Comparison of ENCODE assay signal across 17 cellular contexts in the genomic region with DNA sequence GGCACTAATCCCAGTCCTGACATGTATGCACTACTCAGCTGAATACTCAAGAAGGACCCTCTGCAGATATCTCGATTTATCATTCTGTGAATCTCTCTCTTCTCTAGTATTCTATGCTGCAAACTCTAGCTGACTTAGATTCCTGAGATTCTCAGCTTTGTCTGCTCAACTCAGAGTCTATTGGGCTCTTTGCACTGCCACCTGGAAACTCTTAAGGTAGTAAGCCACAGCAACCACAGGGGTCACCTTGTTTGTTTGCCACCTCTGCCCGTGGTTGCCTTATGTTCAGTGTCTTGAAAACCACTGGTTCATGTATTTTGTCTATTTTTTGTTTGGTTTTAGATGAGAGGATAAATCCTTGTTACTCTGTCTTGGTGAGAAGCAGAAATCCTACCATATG.
DNase-seq lines count a peak whose midpoint lies in the region; ATAC-seq and TF ChIP-seq lines count a peak whose summit lies in the region.
"Had no signal": no experiment of that assay in that cellular context is flagged by ENCODE, and none has a peak within 500 bp of the region (broad histone marks: within the 10 kb centered on the region; RNA-seq: fewer than 3 reads in every experiment).

No MANE protein-coding gene starts in this region.

- H3K4me2 ChIP-seq in H9 (ENCODE audit: insufficient read depth, insufficient read length, low read length): no peak overlapping the region
- H3K4me2 ChIP-seq: BLaER1 had no signal

- H3K4ac ChIP-seq in H9 (ENCODE audit: low read depth, low read length): no peak overlapping the region

- H3K36me3 Mint-ChIP-seq in H9 (ENCODE audit: insufficient read depth in 1 of 3, low read depth in 3 of 3) (no peaks in the 10 kb centered on the region), WTC11 (no peaks in the 10 kb centered on the region)
- H3K36me3 Mint-ChIP-seq: CD4-positive, alpha-beta memory T cell had no signal

- H3K4me3 Mint-ChIP-seq in H9 (no peak overlapping the region), WTC11 (no peak overlapping the region)
- H3K4me3 Mint-ChIP-seq: CD4-positive, alpha-beta memory T cell had no signal

- no peak overlapping the region for H3T11ph ChIP-seq in H9 (ENCODE audit: low read length)

- peak overlapping the region; percentile 11 for H3K27ac ChIP-seq in H9 (ENCODE audit: insufficient read length, low read depth, low read length)
- H3K27ac ChIP-seq: BLaER1, Peyer's patch had no signal

- CTCF ChIA-PET in WTC11 (lab: Charles Lee): no interaction called here

- H3K9me3 Mint-ChIP-seq in H9 (no peaks in the 10 kb centered on the region), WTC11 (no peaks in the 10 kb centered on the region)

- H3K9me3 ChIP-seq in H9 (ENCODE audit: control insufficient read depth, low read depth, low read length): no peaks in the 10 kb centered on the region
- H3K9me3 ChIP-seq: BLaER1, HAP-1, Peyer's patch had no signal

- WGBS in H9 (ENCODE audit: extremely low coverage, insufficient read length, low lambda C conversion rate): no CpG with 5 or more reads among the region's 2 CpGs

- H3K27ac Mint-ChIP-seq in H9 (peak overlapping the region; percentile 36 to 71 (median 53); a peak in 5 of 7 replicates), WTC11 (peak overlapping the region; percentile 33; the same call in 1 of the 2 replicates)
- H3K27ac Mint-ChIP-seq: CD4-positive, alpha-beta memory T cell had no signal

- peaks cover 11 to 15% of the 10 kb centered on the region in 2 experiments for H3K4me1 Mint-ChIP-seq in H9
- H3K4me1 Mint-ChIP-seq in WTC11: peaks cover 11% of the 10 kb centered on the region
- H3K4me1 Mint-ChIP-seq: CD4-positive, alpha-beta memory T cell had no signal

- no peaks in the 10 kb centered on the region for H3K23me2 ChIP-seq in H9 (ENCODE audit: insufficient read length, low read depth, low read length, poor library complexity, severe bottlenecking)

- no peak overlapping the region for H3K56ac ChIP-seq in H9 (ENCODE audit: insufficient read length, low read depth, low read length)

- H2AFZ ChIP-seq in H9 (ENCODE audit: low read length): no peak overlapping the region

- TF ChIP-seq CTCF in H9 (conservative IDR thresholded peaks at IDR 0.05) (peak; percentile 12; the same call in 1 of the 3 replicates), WTC11 (IDR thresholded peaks at IDR 0.05) (no peak), GM10266 (IDR thresholded peaks at IDR 0.05; ENCODE audit: control insufficient read depth, insufficient read depth, low read depth, missing control alignments) (no peak)

- peak; percentile 84 for ATAC-seq in WTC11
- no peak for ATAC-seq in HG02763 (IDR thresholded peaks at IDR 0.05; ENCODE audit: unreplicated experiment)
- ATAC-seq: K562, Right ventricle myocardium inferior had no signal

- H4K8ac ChIP-seq in H9 (replicated peaks; ENCODE audit: insufficient read length, low read depth, low read length): peak overlapping the region; percentile 43

- H3K23ac ChIP-seq in H9 (ENCODE audit: insufficient read length, low read depth, low read length): no peak overlapping the region

- no peak overlapping the region for H2BK12ac ChIP-seq in H9 (ENCODE audit: insufficient read length, low read depth, low read length)

- H3K27me3 Mint-ChIP-seq in H9 (ENCODE audit: low read depth) (no peaks in the 10 kb centered on the region), WTC11 (ENCODE audit: low read depth) (no peaks in the 10 kb centered on the region)

- peak; percentile 23 for DNase-seq in A172 (ENCODE audit: low spot score)
- DNase-seq in H9: peak; percentile 48
- DNase-seq in WTC11 (ENCODE audit: low spot score): no peak
- DNase-seq in iPS DF 4.7 (ENCODE audit: extremely low read depth, low spot score): peak; percentile 62
- DNase-seq in NCI-H2081 (lab: John Stamatoyannopoulos, UW): no peak
- DNase-seq in GM10266 (ENCODE audit: extremely low spot score): no peak
- no peak for DNase-seq in SW 1271 (lab: John Stamatoyannopoulos, UW)
- DNase-seq: CD4-positive, alpha-beta memory T cell; NCI-H1417; NCI-H187 treated with DMSO at 0.1 percent for 48 hours; NCI-H526; Peyer's patch had no signal

- H4K5ac ChIP-seq in H9 (ENCODE audit: insufficient read length, low read depth, low read length): no peak overlapping the region

- H4K20me1 ChIP-seq in H9 (ENCODE audit: control insufficient read depth, insufficient read depth, insufficient read length): no peaks in the 10 kb centered on the region
- H4K20me1 ChIP-seq: BLaER1 had no signal

- H2BK20ac ChIP-seq in H9 (ENCODE audit: low read depth, low read length, poor library complexity, severe bottlenecking): no peak overlapping the region

- H3K18ac ChIP-seq in H9 (ENCODE audit: insufficient read length, low read depth, low read length): no peak overlapping the region

- no peak overlapping the region for H2BK120ac ChIP-seq in H9 (ENCODE audit: low read depth, low read length, poor library complexity, severe bottlenecking)

- no peak overlapping the region for H3K9ac ChIP-seq in H9 (ENCODE audit: extremely low read depth, insufficient read length, low read length)
- H3K9ac ChIP-seq: BLaER1 had no signal

- H2BK5ac ChIP-seq in H9 (ENCODE audit: insufficient read length, low read length): no peak overlapping the region

- no peak overlapping the region for H3K14ac ChIP-seq in H9 (ENCODE audit: insufficient read depth, low read length)

- H3K27me3 ChIP-seq in H9 (ENCODE audit: insufficient read depth, low read length): no peaks in the 10 kb centered on the region
- H3K27me3 ChIP-seq: BLaER1, Peyer's patch had no signal

- H3K4me1 ChIP-seq in H9 (ENCODE audit: insufficient read depth, low read length): no peaks in the 10 kb centered on the region
- H3K4me1 ChIP-seq: BLaER1, Peyer's patch had no signal

- H2AK5ac ChIP-seq in H9 (ENCODE audit: insufficient read length, low read length): no peak overlapping the region

- POLR2A ChIA-PET in WTC11 (lab: Charles Lee): no interaction called here

- no peaks in the 10 kb centered on the region for H3K79me2 ChIP-seq in H9 (ENCODE audit: insufficient read depth, low read length)

- H2BK15ac ChIP-seq in H9 (ENCODE audit: low read depth, low read length): no peak overlapping the region

- no peak overlapping the region for H4K91ac ChIP-seq in H9 (ENCODE audit: insufficient read length, low read depth, low read length)

- H3K79me1 ChIP-seq in H9 (ENCODE audit: insufficient read depth, low read depth, low read length, poor library complexity, severe bottlenecking): no peaks in the 10 kb centered on the region

TF ChIP-seq in WTC11, 78 proteins besides CTCF, POLR2A, EP300 and RAD21 (continues in another document):
- TF ChIP-seq, protein P1, sequence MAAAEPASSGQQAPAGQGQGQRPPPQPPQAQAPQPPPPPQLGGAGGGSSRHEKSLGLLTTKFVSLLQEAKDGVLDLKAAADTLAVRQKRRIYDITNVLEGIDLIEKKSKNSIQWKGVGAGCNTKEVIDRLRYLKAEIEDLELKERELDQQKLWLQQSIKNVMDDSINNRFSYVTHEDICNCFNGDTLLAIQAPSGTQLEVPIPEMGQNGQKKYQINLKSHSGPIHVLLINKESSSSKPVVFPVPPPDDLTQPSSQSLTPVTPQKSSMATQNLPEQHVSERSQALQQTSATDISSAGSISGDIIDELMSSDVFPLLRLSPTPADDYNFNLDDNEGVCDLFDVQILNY (CRISPR knock-in tag; IDR thresholded peaks at IDR 0.05): no peak
- TF ChIP-seq KAT7 (CRISPR knock-in tag; IDR thresholded peaks at IDR 0.05; ENCODE audit: borderline replicate concordance): no peak
- TF ChIP-seq, protein P2, sequence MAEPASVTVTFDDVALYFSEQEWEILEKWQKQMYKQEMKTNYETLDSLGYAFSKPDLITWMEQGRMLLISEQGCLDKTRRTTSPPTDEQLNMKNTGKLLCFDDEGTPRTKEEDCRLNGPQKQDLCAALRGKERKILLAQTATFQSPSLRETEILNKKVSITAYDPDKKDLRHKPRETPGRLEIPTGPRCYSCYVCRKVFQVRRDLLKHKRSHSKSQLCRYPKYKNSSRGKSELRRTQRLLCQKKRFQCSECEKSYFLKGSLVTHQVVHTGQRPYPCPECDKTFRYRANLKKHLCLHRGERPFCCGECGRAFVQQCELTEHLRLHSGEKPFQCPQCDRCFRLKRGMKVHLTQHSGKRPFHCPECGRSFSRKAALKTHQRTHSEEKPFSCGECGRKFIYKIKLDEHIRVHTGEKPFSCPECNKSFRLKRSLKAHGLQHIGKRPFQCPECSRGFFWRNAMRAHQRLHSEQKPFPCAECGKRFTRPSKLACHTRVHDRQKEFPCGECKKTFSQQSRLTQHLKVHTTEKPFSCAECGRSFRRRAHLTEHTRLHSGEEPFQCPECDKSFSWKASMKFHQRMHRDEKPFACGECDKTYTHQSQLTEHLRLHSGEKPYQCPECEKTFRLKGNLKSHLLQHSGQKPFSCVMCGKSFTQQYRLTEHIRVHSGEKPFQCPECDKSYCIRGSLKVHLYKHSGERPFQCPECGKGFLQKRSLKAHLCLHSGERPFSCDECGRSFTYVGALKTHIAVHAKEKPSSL (CRISPR knock-in tag; conservative IDR thresholded peaks at IDR 0.05): no peak
- no peak for TF ChIP-seq GTF2I (CRISPR knock-in tag; conservative IDR thresholded peaks at IDR 0.05)
- TF ChIP-seq ZBTB21 (CRISPR knock-in tag; IDR thresholded peaks at IDR 0.05; ENCODE audit: borderline replicate concordance): no peak
- TF ChIP-seq, protein P3, sequence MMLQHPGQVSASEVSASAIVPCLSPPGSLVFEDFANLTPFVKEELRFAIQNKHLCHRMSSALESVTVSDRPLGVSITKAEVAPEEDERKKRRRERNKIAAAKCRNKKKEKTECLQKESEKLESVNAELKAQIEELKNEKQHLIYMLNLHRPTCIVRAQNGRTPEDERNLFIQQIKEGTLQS (CRISPR knock-in tag; conservative IDR thresholded peaks at IDR 0.05): no peak

Comparison
In these comparisons a context has a peak if more than half of its experiments do, and no peak if none do; other contexts are left out.
1. DNase-seq: peak in A172 (single experiment), H9 (single experiment) and iPS DF 4.7 (single experiment); none in WTC11 (single experiment), NCI-H2081 (0 of 2), GM10266 (single experiment) and SW 1271 (0 of 2).